In genomic region chr1:94804442-94804837, GRCh38 we compare ENCODE assay signal across 28 cellular contexts. TPM values are rescaled to one million over a fixed set of nuclear protein-coding genes. Genes with fewer than 3 reads are reported as not detected.
A peak's percentile ranks its signal among the peaks of the same experiment; 100 is the strongest.
DNase-seq lines count a peak whose midpoint lies in the region; ATAC-seq and TF ChIP-seq lines count a peak whose summit lies in the region.
"Had no signal": no experiment of that assay in that cellular context is flagged by ENCODE, and none has a peak within 500 bp of the region (broad histone marks: within the 10 kb centered on the region; RNA-seq: fewer than 3 reads in every experiment).

No MANE protein-coding gene starts in this region.

- WGBS in mammary epithelial cell (ENCODE audit: low coverage, missing lambda C conversion rate) = 70% methylated on average over 2 of the region's 3 CpGs

- H3K36me3 Mint-ChIP-seq in type B pancreatic cell = no peaks in the 10 kb centered on the region
- H3K36me3 Mint-ChIP-seq: activated CD4-positive, alpha-beta memory T cell treated with anti-CD3 and anti-CD28 coated beads for 36 hours; naive thymus-derived CD8-positive, alpha-beta T cell had no signal

- H3K27me3 ChIP-seq in breast epithelium (no peaks in the 10 kb centered on the region), mammary epithelial cell (ENCODE audit: insufficient read depth, low read length) (no peaks in the 10 kb centered on the region), mucosa of rectum (ENCODE audit: control insufficient read depth in 2 of 2, insufficient read depth in 2 of 2, low read length in 2 of 2) (no peaks in the 10 kb centered on the region)
- H3K27me3 ChIP-seq: SJSA1, thyroid gland had no signal

- CTCF ChIA-PET in mammary epithelial cell (lab: Charles Lee; ENCODE audit: low non-redundant PET) = no interaction called here

- no peak overlapping the region for H3K9ac ChIP-seq in mammary epithelial cell (ENCODE audit: insufficient read depth, low read length)
- H3K9ac ChIP-seq in mucosa of rectum (ENCODE audit: low read depth in 1 of 2, low read length in 2 of 2) = no peak overlapping the region

- H3K9me3 Mint-ChIP-seq in type B pancreatic cell = no peaks in the 10 kb centered on the region
- H3K9me3 Mint-ChIP-seq: activated CD4-positive, alpha-beta memory T cell treated with anti-CD3 and anti-CD28 coated beads for 36 hours; GM23338; naive thymus-derived CD8-positive, alpha-beta T cell had no signal

- no peaks in the 10 kb centered on the region for H3K9me3 ChIP-seq in breast epithelium
- no peaks in the 10 kb centered on the region for H3K9me3 ChIP-seq in mammary epithelial cell (replicated peaks; ENCODE audit: insufficient read depth, low read length)
- H3K9me3 ChIP-seq in mucosa of rectum (ENCODE audit: control insufficient read depth in 2 of 2, low read length in 2 of 2) = no peaks in the 10 kb centered on the region
- H3K9me3 ChIP-seq: SJSA1, thyroid gland had no signal

- H3K79me2 ChIP-seq in mammary epithelial cell (ENCODE audit: insufficient read depth, low read length) = no peaks in the 10 kb centered on the region

- ATAC-seq in activated CD4-positive, CD25-positive, alpha-beta regulatory T cell treated with anti-CD3 and anti-CD28 coated beads, Interleukin-2, amount 50 U/mL, for 24 hours = no peak
- ATAC-seq: GM12878; GM23338; naive thymus-derived CD8-positive, alpha-beta T cell; stimulated activated naive CD8-positive, alpha-beta T cell treated with anti-CD3 and anti-CD28 coated beads, Interleukin-15, Interleukin-2, amounts not matched to agents 100 U/mL and 50 U/mL, for 24 hours had no signal

- H3K4me3 Mint-ChIP-seq in type B pancreatic cell = no peak overlapping the region
- H3K4me3 Mint-ChIP-seq: activated CD4-positive, alpha-beta memory T cell treated with anti-CD3 and anti-CD28 coated beads for 36 hours; GM23338; naive thymus-derived CD8-positive, alpha-beta T cell had no signal

- intact Hi-C loops in breast epithelium (cut with DNase I; ENCODE audit: low total_unique reads) = loop anchor here (5.0 kb wide), 1 partner anchor 332 kb away; no protein-coding TSS in a partner anchor
- intact Hi-C loops in mammary epithelial cell (cut with micrococcal nuclease) = loop anchor here (5.0 kb wide), 1 partner anchor 387 kb away; the partner anchor contains the start of gene ABCD3

- no peaks in the 10 kb centered on the region for H3K27me3 Mint-ChIP-seq in type B pancreatic cell

- peak overlapping the region; percentile 79 to 83 for H3K27ac ChIP-seq in breast epithelium
- no peak overlapping the region for H3K27ac ChIP-seq in mammary epithelial cell (ENCODE audit: insufficient read depth, low read depth, low read length)
- H3K27ac ChIP-seq in cingulate gyrus (ENCODE audit: low read depth, low read length) = peak overlapping the region; percentile 95
- H3K27ac ChIP-seq in mucosa of rectum (ENCODE audit: low read depth in 2 of 2, low read length in 2 of 2) = peak overlapping the region; percentile 61 to 70
- H3K27ac ChIP-seq: C4-2B, SJSA1 had no signal

- H2AFZ ChIP-seq in mammary epithelial cell (ENCODE audit: low read depth, low read length) = no peak overlapping the region
- H2AFZ ChIP-seq: GM23338 had no signal

- peak overlapping the region; percentile 49 for H3K27ac Mint-ChIP-seq in type B pancreatic cell
- H3K27ac Mint-ChIP-seq: activated CD4-positive, alpha-beta memory T cell treated with anti-CD3 and anti-CD28 coated beads for 36 hours; naive thymus-derived CD8-positive, alpha-beta T cell had no signal

- no peak overlapping the region for H3K4me2 ChIP-seq in mammary epithelial cell (ENCODE audit: insufficient read depth, low read depth, low read length)
- H3K4me2 ChIP-seq: GM23338 had no signal

- H3K4me1 Mint-ChIP-seq in type B pancreatic cell (ENCODE audit: unreplicated experiment) = peaks cover 62% of the 10 kb centered on the region

- H3K36me3 ChIP-seq in breast epithelium (no peaks in the 10 kb centered on the region), mammary epithelial cell (ENCODE audit: insufficient read depth, low read length) (no peaks in the 10 kb centered on the region), mucosa of rectum (ENCODE audit: control insufficient read depth in 2 of 2, insufficient read depth in 2 of 2, low read length in 2 of 2) (no peaks in the 10 kb centered on the region)
- H3K36me3 ChIP-seq: SJSA1, thyroid gland had no signal

- H3K4me1 ChIP-seq in breast epithelium (peaks cover 0 to 6% of the 10 kb centered on the region in 2 donors), mammary epithelial cell (ENCODE audit: insufficient read depth, low read length) (peaks cover 42% of the 10 kb centered on the region), mucosa of rectum (ENCODE audit: control insufficient read depth in 2 of 2, insufficient read depth in 2 of 2, low read length in 2 of 2) (peaks cover 35 to 47% of the 10 kb centered on the region in 2 donors)

- BruUV-seq in mammary epithelial cell (replicated peaks; lab: Mats Ljungman, UMichigan) = no TSS peak

- no peak for TF ChIP-seq CTCF in breast epithelium (IDR thresholded peaks at IDR 0.05)
- TF ChIP-seq CTCF in mammary epithelial cell (conservative IDR thresholded peaks at IDR 0.05 in 1 of 2, IDR thresholded peaks at IDR 0.05 in 1 of 2; ENCODE audit: extremely low read depth in 1 of 2, insufficient read depth in 1 of 2, low read depth in 1 of 2, low read length in 2 of 2) = no peak
- no peak for TF ChIP-seq CTCF in type B pancreatic cell (conservative IDR thresholded peaks at IDR 0.05)

- H4K20me1 ChIP-seq in mammary epithelial cell (ENCODE audit: insufficient read depth, low read length) = no peaks in the 10 kb centered on the region

- dilution Hi-C loops in mammary epithelial cell (cut with HindIII; ENCODE audit: low sequenced_read_pairs) = no loop called here

- in situ Hi-C loops in mammary epithelial cell (cut with MboI; ENCODE audit: low sequenced_read_pairs in 2 of 2) = loop anchor here (5.0 to 25.0 kb wide), 3 partner anchors 277 to 767 kb away; no protein-coding TSS in a partner anchor

- DNase-seq in breast epithelium (ENCODE audit: low spot score in 2 of 2) = no peak
- no peak for DNase-seq in mammary epithelial cell
- DNase-seq in type B pancreatic cell (ENCODE audit: extremely low spot score, unreplicated experiment) = no peak
- DNase-seq in UCSD-AML1 (lab: John Stamatoyannopoulos, UW; ENCODE audit: unreplicated experiment) = no peak
- no peak for DNase-seq in NK-92 treated with Interleukin-12 subunit alpha and Interleukin-12 subunit beta, amount 100 ng/mL, for 24 hours (lab: John Stamatoyannopoulos, UW)
- DNase-seq: 8988T; activated CD4-positive, alpha-beta memory T cell treated with anti-CD3 and anti-CD28 coated beads for 36 hours; activated CD4-positive, CD25-positive, alpha-beta regulatory T cell treated with anti-CD3 and anti-CD28 coated beads, Interleukin-2, amount 50 U/mL, for 72 hours; activated naive CD4-positive, alpha-beta T cell treated with Interleukin-2 at 50 U/mL for 16 hours; COR-L47; left ventricle myocardium superior; MV-4-11; naive thymus-derived CD8-positive, alpha-beta T cell; NCI-H1436; NCI-H2081 treated with DMSO at 0.1 percent for 48 hours; NCI-H226; NCI-H748 treated with DMSO at 0.1 percent for 48 hours; occipital lobe; small intestine; stimulated activated naive CD8-positive, alpha-beta T cell treated with anti-CD3 and anti-CD28 coated beads, Interleukin-15, Interleukin-2, amounts not matched to agents 100 U/mL and 50 U/mL, for 24 hours; thyroid gland had no signal

- no peak for TF ChIP-seq POLR2A in breast epithelium (IDR thresholded peaks at IDR 0.05)

- no peak overlapping the region for H3K4me3 ChIP-seq in breast epithelium
- H3K4me3 ChIP-seq in mammary epithelial cell (replicated peaks in 1 of 3; ENCODE audit: insufficient read depth in 1 of 3, low read depth in 2 of 3, low read length in 3 of 3) = no peak overlapping the region
- no peak overlapping the region for H3K4me3 ChIP-seq in mucosa of rectum (ENCODE audit: low read length in 2 of 2)
- H3K4me3 ChIP-seq: GM12878, GM23338, SJSA1, thyroid gland had no signal

RNA-seq across cellular contexts. Expression of gene SLC44A3, which starts 15.7 kb away (rescaled TPM):
- total RNA-seq in breast epithelium (10 to 100 TPM in 2 of 3 donors, 1 to 10 TPM in 1; 2.1 to 12.6 (median 10.5) TPM), mammary epithelial cell (1 to 10 TPM; 5.8 to 6.4 TPM), type B pancreatic cell (ENCODE audit: low replicate concordance) (19.5 and 33.9 TPM in 2 replicates)
- 3.6 TPM for polyA plus RNA-seq in mammary epithelial cell
- 6.0 TPM for polyA minus RNA-seq in mammary epithelial cell
- total RNA-seq: GM12878; naive thymus-derived CD8-positive, alpha-beta T cell had no signal
- polyA plus RNA-seq: GM12878; naive thymus-derived CD8-positive, alpha-beta T cell had no signal
